ENCODE assay signal across 1 cellular context in the genomic region with DNA sequence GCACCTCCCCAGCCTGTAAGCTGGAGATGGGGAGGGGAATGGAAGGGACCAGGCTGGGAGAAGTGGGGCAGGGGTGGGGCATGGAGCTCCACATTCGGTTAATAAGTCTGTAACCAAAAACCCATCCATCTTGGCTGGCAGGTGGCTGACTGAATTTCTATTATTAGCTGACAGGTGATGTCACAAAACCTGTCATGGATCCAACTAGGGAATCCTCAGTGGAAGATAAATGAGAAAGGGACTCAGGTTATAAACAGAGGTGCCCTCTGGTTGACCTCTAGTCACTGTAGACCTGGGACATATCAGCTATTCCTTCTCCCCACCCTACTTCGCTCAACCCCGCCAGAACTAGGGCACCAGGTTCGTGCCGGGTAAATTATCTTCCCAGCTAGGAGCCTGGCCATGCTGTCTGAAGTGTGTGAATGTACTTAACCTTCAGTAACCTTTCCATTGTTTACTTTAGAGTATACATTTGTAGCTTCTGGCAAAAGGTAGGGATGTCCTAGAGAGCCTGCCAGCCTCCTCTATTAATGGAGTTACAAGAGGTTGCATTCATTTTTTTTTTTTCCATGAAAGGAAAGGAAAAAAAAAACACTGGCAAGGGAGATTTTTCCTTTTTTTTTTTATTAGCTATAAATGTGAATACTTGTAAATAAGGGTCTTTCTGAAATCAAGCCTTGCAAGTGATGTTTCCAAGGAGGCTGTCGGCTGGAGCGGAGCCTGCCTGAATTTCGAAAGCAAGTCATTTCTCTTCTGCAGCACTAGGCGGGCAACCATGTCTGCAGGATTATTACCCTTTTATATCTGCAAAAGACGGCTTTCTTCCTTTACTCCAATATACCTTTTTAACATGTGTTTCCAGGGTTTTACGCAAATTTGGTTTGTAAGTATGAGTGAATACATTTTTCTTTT.
TF ChIP-seq lines count a peak whose summit lies in the region.

No MANE protein-coding gene starts in this region.

TF ChIP-seq in HepG2, 621 proteins besides CTCF, POLR2A, EP300 and RAD21 (continued from another document):
- no peak for TF ChIP-seq FOXA1 (IDR thresholded peaks at IDR 0.05)
- TF ChIP-seq FOXA1 (CRISPR knock-in tag; IDR thresholded peaks at IDR 0.05) = peak; percentile 77
- TF ChIP-seq, protein P1, sequence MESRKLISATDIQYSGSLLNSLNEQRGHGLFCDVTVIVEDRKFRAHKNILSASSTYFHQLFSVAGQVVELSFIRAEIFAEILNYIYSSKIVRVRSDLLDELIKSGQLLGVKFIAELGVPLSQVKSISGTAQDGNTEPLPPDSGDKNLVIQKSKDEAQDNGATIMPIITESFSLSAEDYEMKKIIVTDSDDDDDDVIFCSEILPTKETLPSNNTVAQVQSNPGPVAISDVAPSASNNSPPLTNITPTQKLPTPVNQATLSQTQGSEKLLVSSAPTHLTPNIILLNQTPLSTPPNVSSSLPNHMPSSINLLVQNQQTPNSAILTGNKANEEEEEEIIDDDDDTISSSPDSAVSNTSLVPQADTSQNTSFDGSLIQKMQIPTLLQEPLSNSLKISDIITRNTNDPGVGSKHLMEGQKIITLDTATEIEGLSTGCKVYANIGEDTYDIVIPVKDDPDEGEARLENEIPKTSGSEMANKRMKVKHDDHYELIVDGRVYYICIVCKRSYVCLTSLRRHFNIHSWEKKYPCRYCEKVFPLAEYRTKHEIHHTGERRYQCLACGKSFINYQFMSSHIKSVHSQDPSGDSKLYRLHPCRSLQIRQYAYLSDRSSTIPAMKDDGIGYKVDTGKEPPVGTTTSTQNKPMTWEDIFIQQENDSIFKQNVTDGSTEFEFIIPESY (CRISPR knock-in tag; IDR thresholded peaks at IDR 0.05) = peak; percentile 48; the same call in 1 of the 2 replicates
- TF ChIP-seq, protein P2, sequence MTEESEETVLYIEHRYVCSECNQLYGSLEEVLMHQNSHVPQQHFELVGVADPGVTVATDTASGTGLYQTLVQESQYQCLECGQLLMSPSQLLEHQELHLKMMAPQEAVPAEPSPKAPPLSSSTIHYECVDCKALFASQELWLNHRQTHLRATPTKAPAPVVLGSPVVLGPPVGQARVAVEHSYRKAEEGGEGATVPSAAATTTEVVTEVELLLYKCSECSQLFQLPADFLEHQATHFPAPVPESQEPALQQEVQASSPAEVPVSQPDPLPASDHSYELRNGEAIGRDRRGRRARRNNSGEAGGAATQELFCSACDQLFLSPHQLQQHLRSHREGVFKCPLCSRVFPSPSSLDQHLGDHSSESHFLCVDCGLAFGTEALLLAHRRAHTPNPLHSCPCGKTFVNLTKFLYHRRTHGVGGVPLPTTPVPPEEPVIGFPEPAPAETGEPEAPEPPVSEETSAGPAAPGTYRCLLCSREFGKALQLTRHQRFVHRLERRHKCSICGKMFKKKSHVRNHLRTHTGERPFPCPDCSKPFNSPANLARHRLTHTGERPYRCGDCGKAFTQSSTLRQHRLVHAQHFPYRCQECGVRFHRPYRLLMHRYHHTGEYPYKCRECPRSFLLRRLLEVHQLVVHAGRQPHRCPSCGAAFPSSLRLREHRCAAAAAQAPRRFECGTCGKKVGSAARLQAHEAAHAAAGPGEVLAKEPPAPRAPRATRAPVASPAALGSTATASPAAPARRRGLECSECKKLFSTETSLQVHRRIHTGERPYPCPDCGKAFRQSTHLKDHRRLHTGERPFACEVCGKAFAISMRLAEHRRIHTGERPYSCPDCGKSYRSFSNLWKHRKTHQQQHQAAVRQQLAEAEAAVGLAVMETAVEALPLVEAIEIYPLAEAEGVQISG (CRISPR knock-in tag; IDR thresholded peaks at IDR 0.05) = 0 out of 2 replicates have a peak, but pooled peaks have one; percentile 19
- 0 out of 2 replicates have a peak, but pooled peaks have one; percentile 20 for TF ChIP-seq ZNF816 (CRISPR knock-in tag; IDR thresholded peaks at IDR 0.05; ENCODE audit: borderline replicate concordance)
- TF ChIP-seq, protein P3, sequence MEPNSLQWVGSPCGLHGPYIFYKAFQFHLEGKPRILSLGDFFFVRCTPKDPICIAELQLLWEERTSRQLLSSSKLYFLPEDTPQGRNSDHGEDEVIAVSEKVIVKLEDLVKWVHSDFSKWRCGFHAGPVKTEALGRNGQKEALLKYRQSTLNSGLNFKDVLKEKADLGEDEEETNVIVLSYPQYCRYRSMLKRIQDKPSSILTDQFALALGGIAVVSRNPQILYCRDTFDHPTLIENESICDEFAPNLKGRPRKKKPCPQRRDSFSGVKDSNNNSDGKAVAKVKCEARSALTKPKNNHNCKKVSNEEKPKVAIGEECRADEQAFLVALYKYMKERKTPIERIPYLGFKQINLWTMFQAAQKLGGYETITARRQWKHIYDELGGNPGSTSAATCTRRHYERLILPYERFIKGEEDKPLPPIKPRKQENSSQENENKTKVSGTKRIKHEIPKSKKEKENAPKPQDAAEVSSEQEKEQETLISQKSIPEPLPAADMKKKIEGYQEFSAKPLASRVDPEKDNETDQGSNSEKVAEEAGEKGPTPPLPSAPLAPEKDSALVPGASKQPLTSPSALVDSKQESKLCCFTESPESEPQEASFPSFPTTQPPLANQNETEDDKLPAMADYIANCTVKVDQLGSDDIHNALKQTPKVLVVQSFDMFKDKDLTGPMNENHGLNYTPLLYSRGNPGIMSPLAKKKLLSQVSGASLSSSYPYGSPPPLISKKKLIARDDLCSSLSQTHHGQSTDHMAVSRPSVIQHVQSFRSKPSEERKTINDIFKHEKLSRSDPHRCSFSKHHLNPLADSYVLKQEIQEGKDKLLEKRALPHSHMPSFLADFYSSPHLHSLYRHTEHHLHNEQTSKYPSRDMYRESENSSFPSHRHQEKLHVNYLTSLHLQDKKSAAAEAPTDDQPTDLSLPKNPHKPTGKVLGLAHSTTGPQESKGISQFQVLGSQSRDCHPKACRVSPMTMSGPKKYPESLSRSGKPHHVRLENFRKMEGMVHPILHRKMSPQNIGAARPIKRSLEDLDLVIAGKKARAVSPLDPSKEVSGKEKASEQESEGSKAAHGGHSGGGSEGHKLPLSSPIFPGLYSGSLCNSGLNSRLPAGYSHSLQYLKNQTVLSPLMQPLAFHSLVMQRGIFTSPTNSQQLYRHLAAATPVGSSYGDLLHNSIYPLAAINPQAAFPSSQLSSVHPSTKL (CRISPR knock-in tag; IDR thresholded peaks at IDR 0.05) = peak; percentile 34
- TF ChIP-seq NR2F6 (IDR thresholded peaks at IDR 0.05) = peak; percentile 57
- peak; percentile 54 for TF ChIP-seq NR2F6 (CRISPR knock-in tag; IDR thresholded peaks at IDR 0.05)
- no peak for TF ChIP-seq HNRNPLL (IDR thresholded peaks at IDR 0.05; ENCODE audit: low read depth, low read length, poor library complexity, severe bottlenecking)
- peak; percentile 71 for TF ChIP-seq BCL6 (CRISPR knock-in tag; IDR thresholded peaks at IDR 0.05)
- peak; percentile 44; the same call in 1 of the 2 replicates for TF ChIP-seq RXRA (CRISPR knock-in tag; IDR thresholded peaks at IDR 0.05)
- TF ChIP-seq ZNF546 (CRISPR knock-in tag; conservative IDR thresholded peaks at IDR 0.05) = no peak
